ENCODE assay signal across 20 cellular contexts in the genomic region with DNA sequence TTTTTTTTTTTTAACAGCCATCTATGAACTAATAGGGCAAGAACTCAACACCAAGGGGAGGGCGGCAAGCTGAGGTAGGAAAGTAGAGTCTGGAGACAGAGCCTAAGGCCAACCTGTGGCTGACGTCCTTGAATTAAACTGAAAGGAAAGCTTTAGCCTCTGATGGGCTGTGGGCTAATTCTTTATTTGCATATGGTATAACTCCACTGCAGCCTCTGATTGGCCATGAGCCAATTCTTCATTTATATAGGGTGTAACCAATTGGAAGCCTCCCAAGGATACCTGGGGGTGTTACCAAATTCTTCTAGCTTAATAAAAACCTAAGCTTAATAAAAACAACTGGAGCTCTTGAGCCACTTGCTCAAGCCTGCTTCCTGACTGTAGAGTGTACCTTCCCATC.
"Had no signal": no experiment of that assay in that cellular context is flagged by ENCODE, and none has a peak within 500 bp of the region (broad histone marks: within the 10 kb centered on the region; RNA-seq: fewer than 3 reads in every experiment).

No MANE protein-coding gene starts in this region.

- H3K27ac ChIP-seq: brain microvascular endothelial cell, cardiac muscle cell had no signal

- H3K36me3 ChIP-seq: cardiac muscle cell had no signal

- H3K4me3 ChIP-seq: cardiac muscle cell had no signal

- ATAC-seq: activated T-cell treated with anti-CD3 and anti-CD28 coated beads, Interleukin-2, amount 50 U/mL, for 72 hours; T-helper 17 cell had no signal

- H3K27me3 ChIP-seq: brain microvascular endothelial cell, cardiac muscle cell had no signal

- DNase-seq: activated B cell treated with CpG ODN at 0.5 μM for 24 hours; activated CD4-positive, alpha-beta T cell treated with anti-CD3 and anti-CD28 coated beads for 1 hour; activated CD4-positive, alpha-beta T cell treated with anti-CD3 and anti-CD28 coated beads, Interleukin-2, amount 10 ng/mL, durations not matched to agents 24 days and 14 days; activated CD4-positive, alpha-beta T cell treated with anti-CD3 and anti-CD28 coated beads, Interleukin-2, amount 50 U/mL, for 48 hours; activated gamma-delta T cell treated with Interleukin-2 at 50 U/mL for 16 hours; activated naive CD4-positive, alpha-beta T cell treated with anti-CD3 and anti-CD28 coated beads, Interleukin-2, amount 10 ng/mL, durations not matched to agents 7 days and 5 days; activated naive CD8-positive, alpha-beta T cell treated with anti-CD3 and anti-CD28 coated beads for 36 hours; activated T-cell treated with anti-CD3 and anti-CD28 coated beads, Interleukin-2, amount 50 U/mL, for 72 hours; brain microvascular endothelial cell; MM.1S; NCI-H146; NCI-H187 treated with DMSO at 0.1 percent for 48 hours; NCI-H2107; NCI-H345; NCI-H510A; NCI-H526 treated with DMSO at 0.1 percent for 48 hours; SIG-M5; T-helper 17 cell; T-helper 9 cell had no signal
